20 cellular contexts compared by ENCODE assay signal in the genomic region with DNA sequence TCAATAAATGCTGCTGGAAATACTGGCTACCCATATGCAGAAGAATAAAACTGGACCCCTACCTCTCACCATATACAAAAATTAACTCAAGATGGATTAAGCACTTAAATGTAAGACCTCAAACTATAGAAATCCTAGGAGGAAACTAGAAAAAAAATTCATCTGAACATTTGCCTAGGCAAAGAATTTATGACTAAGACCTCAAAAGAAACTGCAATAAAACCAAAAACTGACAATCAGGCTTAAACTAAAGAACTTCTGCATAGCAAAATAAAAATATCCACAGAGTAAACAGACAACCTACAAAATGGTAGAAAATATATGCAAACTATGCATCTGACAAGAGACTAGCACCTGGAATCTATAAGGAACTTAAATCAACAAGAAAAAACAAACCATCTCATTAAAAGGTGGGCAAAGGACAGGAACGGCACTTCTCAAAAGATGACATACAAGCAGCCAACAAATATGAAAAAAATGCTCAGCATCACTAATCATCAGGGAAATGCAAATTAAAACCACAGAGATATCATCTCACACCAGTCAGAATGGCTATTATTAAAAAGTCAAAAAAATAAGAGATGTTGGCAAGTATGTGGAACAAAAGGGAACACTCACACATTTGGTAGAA.
"Had no signal": no experiment of that assay in that cellular context is flagged by ENCODE, and none has a peak within 500 bp of the region (broad histone marks: within the 10 kb centered on the region; RNA-seq: fewer than 3 reads in every experiment).

No MANE protein-coding gene starts in this region.

- DNase-seq: activated CD4-positive, alpha-beta T cell treated with anti-CD3 and anti-CD28 coated beads, Interleukin-2, amount 50 U/mL, for 4 hours; activated CD4-positive, CD25-positive, alpha-beta regulatory T cell treated with anti-CD3 and anti-CD28 coated beads, Interleukin-2, amount 50 U/mL, for 72 hours; activated gamma-delta T cell; activated T-cell treated with anti-CD3 and anti-CD28 coated beads, Interleukin-2, amount 50 U/mL, for 48 hours; aorta; foreskin melanocyte; heart right ventricle; mammary epithelial cell; ovary; stimulated activated CD4-positive, alpha-beta T cell treated with anti-CD3 and anti-CD28 coated beads, Interleukin-4, amount 100 ng/mL, for 1 hour; stomach; uterus had no signal

- H3K9me3 ChIP-seq: heart right ventricle, ovary, stomach, thoracic aorta, uterus had no signal

- H3K4me3 ChIP-seq: cardiac muscle cell, heart right ventricle, ovary, stomach, thoracic aorta, uterus had no signal

- H3K9me3 Mint-ChIP-seq: nephron; T-helper 2 cell treated with Interferon-gamma antibody and Interleukin-4, amounts not matched to agents 5 μg/mL and 100 μg/mL, for 36 hours had no signal

- ATAC-seq: heart right ventricle had no signal

- H3K27me3 ChIP-seq: cardiac muscle cell, heart right ventricle, ovary, stomach, uterus had no signal

- H3K36me3 ChIP-seq: cardiac muscle cell, heart right ventricle, ovary, stomach, thoracic aorta, uterus had no signal

- H3K4me3 Mint-ChIP-seq: activated naive CD8-positive, alpha-beta T cell; nephron; T-helper 2 cell treated with Interferon-gamma antibody and Interleukin-4, amounts not matched to agents 5 μg/mL and 100 μg/mL, for 36 hours had no signal

- H3K27ac Mint-ChIP-seq: activated naive CD8-positive, alpha-beta T cell; T-helper 2 cell treated with Interferon-gamma antibody and Interleukin-4, amounts not matched to agents 5 μg/mL and 100 μg/mL, for 36 hours had no signal

- FAIRE-seq: colon, endothelial cell of umbilical vein, islet of Langerhans had no signal

- H3K27me3 Mint-ChIP-seq: activated naive CD8-positive, alpha-beta T cell had no signal

- H3K27ac ChIP-seq: cardiac muscle cell, heart right ventricle, ovary, stomach, thoracic aorta, uterus had no signal
